8 cellular contexts compared by ENCODE assay signal in the genomic region with DNA sequence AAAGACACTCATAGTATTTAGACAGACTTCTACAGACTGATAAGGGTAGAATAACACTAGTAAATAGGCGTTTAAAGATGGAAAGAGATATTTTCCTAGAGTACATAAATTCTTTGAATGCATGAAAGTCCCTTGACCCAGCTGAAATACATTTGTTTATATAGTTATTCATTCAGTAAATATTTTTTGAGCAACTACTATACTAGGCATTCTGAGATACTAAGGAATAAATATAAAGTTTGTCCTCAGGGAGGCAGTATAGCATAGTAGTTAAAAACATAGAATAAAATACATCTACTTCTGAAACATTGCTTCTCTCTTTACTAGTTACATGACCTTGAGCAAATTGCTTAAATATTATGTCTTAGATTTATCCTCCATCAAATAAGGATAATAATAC. TPM values are rescaled to one million over a fixed set of nuclear protein-coding genes. Genes with fewer than 3 reads are reported as not detected.
DNase-seq lines count a peak whose midpoint lies in the region; ATAC-seq and TF ChIP-seq lines count a peak whose summit lies in the region.

No MANE protein-coding gene starts in this region.

- intact Hi-C loops in PC-9 (cut with micrococcal nuclease; ENCODE audit: unreplicated experiment), result loop anchor here (2.0 kb wide), 1 partner anchor 203 kb away; no protein-coding TSS in a partner anchor

- no peaks in the 10 kb centered on the region for H3K36me3 ChIP-seq in PC-9 (ENCODE audit: low read depth)
- no peaks in the 10 kb centered on the region for H3K36me3 ChIP-seq in gastroesophageal sphincter

- TF ChIP-seq EP300 in gastroesophageal sphincter (IDR thresholded peaks at IDR 0.05), result no peak

- H3K9me3 ChIP-seq in PC-9 (ENCODE audit: insufficient read depth, low read depth), result no peaks in the 10 kb centered on the region
- H3K9me3 ChIP-seq in gastroesophageal sphincter, result no peaks in the 10 kb centered on the region

- H3K4me2 ChIP-seq in PC-9, result no peak overlapping the region

- no peaks in the 10 kb centered on the region for H3K9me2 ChIP-seq in PC-9 (ENCODE audit: insufficient read depth)

- no peaks in the 10 kb centered on the region for H4K20me1 ChIP-seq in PC-9 (ENCODE audit: insufficient read depth)

- DNase-seq in AG08396 (ENCODE audit: low spot score) (peak; percentile 5), PC-9 (no peak), activated T-cell treated with anti-CD3 and anti-CD28 coated beads for 4 hours (no peak), NCI-H2029 (lab: John Stamatoyannopoulos, UW) (no peak), NCI-H510A treated with DMSO at 0.1 percent for 48 hours (lab: John Stamatoyannopoulos, UW) (no peak)

- H3K27ac ChIP-seq in PC-9 (no peak overlapping the region), gastroesophageal sphincter (no peak overlapping the region)

- H3K4me1 ChIP-seq in PC-9 (replicated peaks; ENCODE audit: insufficient read depth) (no peaks in the 10 kb centered on the region), gastroesophageal sphincter (no peaks in the 10 kb centered on the region)

- TF ChIP-seq CTCF in PC-9 (conservative IDR thresholded peaks at IDR 0.05) (peak; percentile 32; the same call in 1 of the 2 replicates), gastroesophageal sphincter (IDR thresholded peaks at IDR 0.05) (peak in 3 of 4 experiments; percentile 27 to 40 (median 31))

- WGBS in gastroesophageal sphincter (ENCODE audit: low coverage in 1 of 2), 2 donors, result 10 to 43% methylated on average over 1 of the region's 1 CpG

- no peak overlapping the region for H3K4me3 ChIP-seq in PC-9
- no peak overlapping the region for H3K4me3 ChIP-seq in gastroesophageal sphincter

- peak; percentile 53 for ATAC-seq in GM18909 (IDR thresholded peaks at IDR 0.05; ENCODE audit: poor library complexity, unreplicated experiment)
- no peak for ATAC-seq in gastroesophageal sphincter
- ATAC-seq in HG02763 (IDR thresholded peaks at IDR 0.05; ENCODE audit: unreplicated experiment), result no peak

- H3K79me2 ChIP-seq in PC-9 (ENCODE audit: low read depth), result no peaks in the 10 kb centered on the region

- H3K27me3 ChIP-seq in PC-9 (ENCODE audit: insufficient read depth, low read depth) (no peaks in the 10 kb centered on the region), gastroesophageal sphincter (no peaks in the 10 kb centered on the region)

- no peak for TF ChIP-seq POLR2A in gastroesophageal sphincter (IDR thresholded peaks at IDR 0.05)

- H2AFZ ChIP-seq in PC-9, result no peak overlapping the region

- POLR2A ChIA-PET in PC-9 (lab: Charles Lee; ENCODE audit: unreplicated experiment), result no interaction called here

- CTCF ChIA-PET in PC-9 (lab: Charles Lee), result no interaction called here

- BruUV-seq in PC-9 (replicated peaks; lab: Mats Ljungman, UMichigan), result no TSS peak

- no peaks in the 10 kb centered on the region for H3F3A ChIP-seq in PC-9 (ENCODE audit: insufficient read depth, low read depth)

RNA-seq across cellular contexts. Expression of a gene that starts 27.4 kb away (rescaled TPM):
- 3.6 and 6.6 TPM in 2 replicates for total RNA-seq in PC-9 (2021)
- 10 to 100 TPM in 1 of 4 donors, 1 to 10 TPM in 3; 4.0 to 14.3 (median 5.8) TPM for total RNA-seq in gastroesophageal sphincter

RNA-seq across cellular contexts. Expression of a gene that starts 27.6 kb away (rescaled TPM):
- total RNA-seq in PC-9 (2021) (46.6 and 60.6 TPM in 2 replicates), gastroesophageal sphincter (100 to 1,000 TPM; 266 to 380 (median 359) TPM)
